Comparison of ENCODE assay signal across 1 cellular context in the genomic region with DNA sequence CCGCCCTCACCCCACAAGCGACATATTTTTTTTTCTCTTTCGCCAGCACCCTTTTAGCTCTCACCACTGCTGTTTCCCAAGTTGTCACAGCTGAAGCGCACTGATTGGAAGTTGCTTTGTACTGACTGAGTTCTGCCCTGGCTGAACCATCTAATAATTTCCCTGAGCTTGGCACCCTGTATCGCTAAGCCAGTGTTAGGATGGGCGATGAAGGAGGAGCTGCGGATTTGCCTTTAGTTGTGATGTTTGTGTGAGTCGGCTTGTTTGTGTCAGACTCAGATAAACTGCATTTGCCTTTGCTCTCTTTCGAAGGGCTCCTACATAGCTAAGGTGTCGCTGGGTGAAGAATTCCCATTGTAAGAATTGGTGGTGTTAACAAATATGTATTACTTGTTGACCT.
TF ChIP-seq lines count a peak whose summit lies in the region.

No MANE protein-coding gene starts in this region.

TF ChIP-seq in IMR-90, 13 proteins besides CTCF, POLR2A, EP300 and RAD21 (continued from another document):
- TF ChIP-seq, protein P1, sequence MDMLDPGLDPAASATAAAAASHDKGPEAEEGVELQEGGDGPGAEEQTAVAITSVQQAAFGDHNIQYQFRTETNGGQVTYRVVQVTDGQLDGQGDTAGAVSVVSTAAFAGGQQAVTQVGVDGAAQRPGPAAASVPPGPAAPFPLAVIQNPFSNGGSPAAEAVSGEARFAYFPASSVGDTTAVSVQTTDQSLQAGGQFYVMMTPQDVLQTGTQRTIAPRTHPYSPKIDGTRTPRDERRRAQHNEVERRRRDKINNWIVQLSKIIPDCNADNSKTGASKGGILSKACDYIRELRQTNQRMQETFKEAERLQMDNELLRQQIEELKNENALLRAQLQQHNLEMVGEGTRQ (IDR thresholded peaks at IDR 0.05; ENCODE audit: low read depth, low read length): no peak
- TF ChIP-seq CHD1 (IDR thresholded peaks at IDR 0.05; ENCODE audit: low read depth, low read length) (no peak), SMC3 (IDR thresholded peaks at IDR 0.05; ENCODE audit: low read depth, low read length) (no peak)
